Comparison of ENCODE assay signal across 32 cellular contexts in the genomic region with DNA sequence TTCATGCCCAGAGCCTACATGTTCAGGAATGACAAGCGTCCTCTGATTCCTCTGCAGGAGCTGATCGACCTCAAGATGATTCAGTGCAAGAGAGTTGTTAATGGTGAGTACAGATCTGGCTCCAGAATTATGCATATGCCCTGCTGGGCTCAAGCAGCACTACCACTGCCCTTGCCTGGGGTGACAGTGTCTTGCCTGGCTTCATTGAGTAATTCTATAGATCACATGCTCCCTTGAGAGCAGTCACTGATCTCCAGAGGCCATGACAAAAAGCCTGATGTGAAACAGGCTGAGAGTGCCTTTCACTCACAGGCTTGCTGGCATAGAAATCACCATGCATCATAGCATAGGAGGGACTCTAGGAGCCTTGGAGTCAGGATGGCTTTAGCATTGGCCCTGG. TPM values are rescaled to one million over a fixed set of nuclear protein-coding genes. Genes with fewer than 3 reads are reported as not detected.
"Had no signal": no experiment of that assay in that cellular context is flagged by ENCODE, and none has a peak within 500 bp of the region (broad histone marks: within the 10 kb centered on the region; RNA-seq: fewer than 3 reads in every experiment).

No MANE protein-coding gene starts in this region.

- H3K9me3 ChIP-seq: gastroesophageal sphincter, right atrium auricular region, spleen, vagina had no signal

- H3K27ac ChIP-seq: gastroesophageal sphincter, hepatocyte, right atrium auricular region, spleen, vagina had no signal

- H3K27me3 ChIP-seq: gastroesophageal sphincter, hepatocyte, right atrium auricular region, spleen, vagina had no signal

- H3K9me3 Mint-ChIP-seq: activated naive CD4-positive, alpha-beta T cell treated with anti-CD3 and anti-CD28 coated beads, Interleukin-2, amount 10 ng/mL, durations not matched to agents 7 days and 5 days; activated naive CD8-positive, alpha-beta T cell treated with anti-CD3 and anti-CD28 coated beads, Interleukin-2, amount 10 ng/mL, durations not matched to agents 7 days and 5 days; effector memory CD8-positive, alpha-beta T cell; mesothelial cell of epicardium; naive thymus-derived CD8-positive, alpha-beta T cell; neural crest cell; stimulated activated naive CD8-positive, alpha-beta T cell treated with anti-CD3 and anti-CD28 coated beads, Interleukin-15, Interleukin-2, amounts not matched to agents 100 ng/mL and 50 ng/mL, for 24 hours; type B pancreatic cell had no signal

- DNase-seq: activated CD4-positive, alpha-beta T cell treated with anti-CD3 and anti-CD28 coated beads for 1 hour; activated CD4-positive, alpha-beta T cell treated with anti-CD3 and anti-CD28 coated beads, Interleukin-2, amount 50 U/mL, for 1 hour; activated CD8-positive, alpha-beta memory T cell treated with anti-CD3 and anti-CD28 coated beads for 24 hours; activated gamma-delta T cell; activated naive CD4-positive, alpha-beta T cell treated with anti-CD3 and anti-CD28 coated beads, Interleukin-2, amount 10 ng/mL, durations not matched to agents 7 days and 5 days; activated naive CD8-positive, alpha-beta T cell treated with anti-CD3 and anti-CD28 coated beads, Interleukin-2, amount 10 ng/mL, durations not matched to agents 7 days and 5 days; caudate nucleus; cortex of kidney; effector memory CD8-positive, alpha-beta T cell; erythroblast; left cardiac atrium; mammary epithelial cell; naive thymus-derived CD8-positive, alpha-beta T cell; occipital lobe; spleen; SW 1271; T-helper 17 cell; T1000 had no signal

- H3K4me3 ChIP-seq: gastroesophageal sphincter, hepatocyte, right atrium auricular region, spleen, vagina had no signal

- H3K4me1 ChIP-seq: gastroesophageal sphincter, right atrium auricular region, vagina had no signal

- H3K27ac Mint-ChIP-seq: activated naive CD4-positive, alpha-beta T cell treated with anti-CD3 and anti-CD28 coated beads, Interleukin-2, amount 10 ng/mL, durations not matched to agents 7 days and 5 days; activated naive CD8-positive, alpha-beta T cell treated with anti-CD3 and anti-CD28 coated beads, Interleukin-2, amount 10 ng/mL, durations not matched to agents 7 days and 5 days; effector memory CD8-positive, alpha-beta T cell; mesothelial cell of epicardium; stimulated activated naive CD8-positive, alpha-beta T cell treated with anti-CD3 and anti-CD28 coated beads, Interleukin-15, Interleukin-2, amounts not matched to agents 100 ng/mL and 50 ng/mL, for 24 hours; type B pancreatic cell had no signal

- H3K27me3 Mint-ChIP-seq: activated naive CD4-positive, alpha-beta T cell treated with anti-CD3 and anti-CD28 coated beads, Interleukin-2, amount 10 ng/mL, durations not matched to agents 7 days and 5 days; activated naive CD8-positive, alpha-beta T cell treated with anti-CD3 and anti-CD28 coated beads, Interleukin-2, amount 10 ng/mL, durations not matched to agents 7 days and 5 days; effector memory CD8-positive, alpha-beta T cell; naive thymus-derived CD8-positive, alpha-beta T cell; stimulated activated naive CD8-positive, alpha-beta T cell treated with anti-CD3 and anti-CD28 coated beads, Interleukin-15, Interleukin-2, amounts not matched to agents 100 ng/mL and 50 ng/mL, for 24 hours; T-helper 17 cell; type B pancreatic cell had no signal

- H3K4me1 Mint-ChIP-seq: mesothelial cell of epicardium, neural crest cell had no signal

- H3K4me3 Mint-ChIP-seq: activated naive CD4-positive, alpha-beta T cell treated with anti-CD3 and anti-CD28 coated beads, Interleukin-2, amount 10 ng/mL, durations not matched to agents 7 days and 5 days; activated naive CD8-positive, alpha-beta T cell treated with anti-CD3 and anti-CD28 coated beads, Interleukin-2, amount 10 ng/mL, durations not matched to agents 7 days and 5 days; effector memory CD8-positive, alpha-beta T cell; mesothelial cell of epicardium; naive thymus-derived CD8-positive, alpha-beta T cell; neural crest cell; stimulated activated naive CD8-positive, alpha-beta T cell treated with anti-CD3 and anti-CD28 coated beads, Interleukin-15, Interleukin-2, amounts not matched to agents 100 ng/mL and 50 ng/mL, for 24 hours; T-helper 17 cell; type B pancreatic cell had no signal

- ATAC-seq: effector memory CD8-positive, alpha-beta T cell; gastroesophageal sphincter; left cardiac atrium; naive thymus-derived CD8-positive, alpha-beta T cell; T-helper 17 cell had no signal

RNA-seq across cellular contexts. Expression of gene DPEP2NB, which starts 33.7 kb away (rescaled TPM):
- total RNA-seq: activated naive CD8-positive, alpha-beta T cell treated with anti-CD3 and anti-CD28 coated beads, Interleukin-2, amount 10 ng/mL, durations not matched to agents 7 days and 5 days; astrocyte; chondrocyte; fibroblast of lung; gastroesophageal sphincter; hepatocyte; left cardiac atrium; liver; mammary epithelial cell; mesothelial cell of epicardium; naive thymus-derived CD8-positive, alpha-beta T cell; neural crest cell; occipital lobe; pulmonary artery endothelial cell; right atrium auricular region; spleen; subcutaneous adipose tissue; T-helper 17 cell; vagina had no signal

RNA-seq across cellular contexts. Expression of gene DPEP2, which starts 50.2 kb away (rescaled TPM):
- total RNA-seq: astrocyte, chondrocyte, fibroblast of lung, hepatocyte, mammary epithelial cell, mesothelial cell of epicardium, neural crest cell, occipital lobe, pulmonary artery endothelial cell had no signal
